ENCODE assay signal across 16 cellular contexts in the genomic region with DNA sequence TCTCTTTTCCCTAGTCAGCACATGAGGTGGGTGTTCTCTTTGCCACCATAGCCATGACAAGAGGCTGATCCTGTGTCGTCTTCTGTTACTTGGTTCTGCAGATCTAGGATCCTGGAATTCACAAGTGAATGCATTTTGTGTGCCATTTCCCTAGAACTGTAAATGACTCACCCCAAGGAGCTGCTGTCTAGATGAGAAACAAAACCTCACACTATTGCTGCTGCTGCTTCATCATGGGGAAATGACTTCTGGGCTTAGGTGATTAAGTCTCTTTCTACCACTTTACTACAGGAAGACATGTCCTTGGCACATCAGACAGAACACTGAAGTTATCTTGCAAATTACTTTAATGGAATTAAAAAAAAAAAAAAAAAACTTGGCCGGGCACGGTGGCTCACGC. TPM values are rescaled to one million over a fixed set of nuclear protein-coding genes. Genes with fewer than 3 reads are reported as not detected.
A peak's percentile ranks its signal among the peaks of the same experiment; 100 is the strongest.
DNase-seq lines count a peak whose midpoint lies in the region; ATAC-seq and TF ChIP-seq lines count a peak whose summit lies in the region.
"Had no signal": no experiment of that assay in that cellular context is flagged by ENCODE, and none has a peak within 500 bp of the region (broad histone marks: within the 10 kb centered on the region; RNA-seq: fewer than 3 reads in every experiment).

No MANE protein-coding gene starts in this region.

- H3K4me3 Mint-ChIP-seq in stimulated activated naive CD8-positive, alpha-beta T cell treated with anti-CD3 and anti-CD28 coated beads, Interleukin-15, amount 100 ng/mL, for 72 hours: no peak overlapping the region
- H3K4me3 Mint-ChIP-seq: activated B cell treated with CpG ODN at 0.5 μM for 24 hours had no signal

- H3K27ac Mint-ChIP-seq in stimulated activated naive CD8-positive, alpha-beta T cell treated with anti-CD3 and anti-CD28 coated beads, Interleukin-15, amount 100 ng/mL, for 72 hours: no peak overlapping the region
- H3K27ac Mint-ChIP-seq: activated B cell treated with CpG ODN at 0.5 μM for 24 hours had no signal

- no peak for DNase-seq in stimulated activated naive CD8-positive, alpha-beta T cell treated with anti-CD3 and anti-CD28 coated beads, Interleukin-15, Interleukin-2, amounts not matched to agents 100 U/mL and 50 U/mL, for 24 hours
- DNase-seq in stimulated activated naive CD8-positive, alpha-beta T cell treated with anti-CD3 and anti-CD28 coated beads, Interleukin-15, amount 100 ng/mL, for 72 hours: no peak
- DNase-seq in fibroblast of peridontal ligament (ENCODE audit: extremely low read depth) (peak; percentile 67), OCI-M1 (lab: John Stamatoyannopoulos, UW) (no peak), lower leg skin (ENCODE audit: low spot score in 2 of 2) (no peak), NCI-H128 (lab: John Stamatoyannopoulos, UW; ENCODE audit: unreplicated experiment) (no peak)
- DNase-seq: activated B cell treated with CpG ODN at 0.5 μM for 24 hours; activated effector memory CD4-positive, alpha-beta T cell treated with anti-CD3 and anti-CD28 coated beads, Interleukin-2, amount 50 U/mL, for 16 hours; cerebellar nuclear complex; gastrocnemius medialis; NCI-H1092 treated with DMSO at 0.1 percent for 48 hours; NCI-H526; nucleus accumbens; stimulated activated CD4-positive, alpha-beta T cell treated with anti-CD3 and anti-CD28 coated beads, Interleukin-15, amount 100 ng/mL, for 24 hours had no signal

- peaks cover 0 to 6% of the 10 kb centered on the region in 2 donors for H3K9me3 Mint-ChIP-seq in stimulated activated naive CD8-positive, alpha-beta T cell treated with anti-CD3 and anti-CD28 coated beads, Interleukin-15, amount 100 ng/mL, for 72 hours
- H3K9me3 Mint-ChIP-seq: activated B cell treated with CpG ODN at 0.5 μM for 24 hours had no signal

- intact Hi-C loops in lower leg skin (cut with DNase I; ENCODE audit: low total_unique reads): no loop called here

- no peak for TF ChIP-seq CTCF in lower leg skin (IDR thresholded peaks at IDR 0.05)

- TF ChIP-seq POLR2A in lower leg skin (IDR thresholded peaks at IDR 0.05): no peak

- H3K4me1 Mint-ChIP-seq in stimulated activated naive CD8-positive, alpha-beta T cell treated with anti-CD3 and anti-CD28 coated beads, Interleukin-15, amount 100 ng/mL, for 72 hours: peaks cover 19% of the 10 kb centered on the region
- H3K4me1 Mint-ChIP-seq: activated B cell treated with CpG ODN at 0.5 μM for 24 hours had no signal

- peak; percentile 78 for ATAC-seq in stimulated activated naive CD8-positive, alpha-beta T cell treated with anti-CD3 and anti-CD28 coated beads, Interleukin-15, Interleukin-2, amounts not matched to agents 100 U/mL and 50 U/mL, for 24 hours
- no peak for ATAC-seq in stimulated activated naive CD8-positive, alpha-beta T cell treated with anti-CD3 and anti-CD28 coated beads, Interleukin-15, amount 100 ng/mL, for 72 hours
- peak; percentile 79 for ATAC-seq in SK-N-SH treated with all-trans-retinoic acid at 6 μM for 48 hours
- ATAC-seq in GM19467 (IDR thresholded peaks at IDR 0.05; ENCODE audit: unreplicated experiment): no peak
- ATAC-seq: gastrocnemius medialis had no signal

- no peak overlapping the region for H3K4me3 ChIP-seq in lower leg skin (ENCODE audit: low read depth, poor library complexity, severe bottlenecking)
- H3K4me3 ChIP-seq: gastrocnemius medialis had no signal

- no peaks in the 10 kb centered on the region for H3K27me3 Mint-ChIP-seq in stimulated activated naive CD8-positive, alpha-beta T cell treated with anti-CD3 and anti-CD28 coated beads, Interleukin-15, amount 100 ng/mL, for 72 hours
- H3K27me3 Mint-ChIP-seq: activated B cell treated with CpG ODN at 0.5 μM for 24 hours had no signal

- WGBS in lower leg skin, 2 donors: 65 to 79% methylated on average over 4 of the region's 4 CpGs

TF ChIP-seq in SK-N-SH treated with all-trans-retinoic acid at 6 μM for 48 hours, 23 proteins besides CTCF, POLR2A, EP300 and RAD21:
- TF ChIP-seq, protein P1, sequence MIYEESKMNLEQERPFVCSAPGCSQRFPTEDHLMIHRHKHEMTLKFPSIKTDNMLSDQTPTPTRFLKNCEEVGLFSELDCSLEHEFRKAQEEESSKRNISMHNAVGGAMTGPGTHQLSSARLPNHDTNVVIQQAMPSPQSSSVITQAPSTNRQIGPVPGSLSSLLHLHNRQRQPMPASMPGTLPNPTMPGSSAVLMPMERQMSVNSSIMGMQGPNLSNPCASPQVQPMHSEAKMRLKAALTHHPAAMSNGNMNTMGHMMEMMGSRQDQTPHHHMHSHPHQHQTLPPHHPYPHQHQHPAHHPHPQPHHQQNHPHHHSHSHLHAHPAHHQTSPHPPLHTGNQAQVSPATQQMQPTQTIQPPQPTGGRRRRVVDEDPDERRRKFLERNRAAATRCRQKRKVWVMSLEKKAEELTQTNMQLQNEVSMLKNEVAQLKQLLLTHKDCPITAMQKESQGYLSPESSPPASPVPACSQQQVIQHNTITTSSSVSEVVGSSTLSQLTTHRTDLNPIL (CRISPR knock-in tag; IDR thresholded peaks at IDR 0.05; ENCODE audit: low read depth): no peak
- no peak for TF ChIP-seq TCF4 (CRISPR knock-in tag; IDR thresholded peaks at IDR 0.05; ENCODE audit: borderline replicate concordance)
- TF ChIP-seq PPARA (CRISPR knock-in tag; IDR thresholded peaks at IDR 0.05; ENCODE audit: borderline replicate concordance): no peak
- TF ChIP-seq ZFP3 (CRISPR knock-in tag; IDR thresholded peaks at IDR 0.05): no peak
- TF ChIP-seq ZNF8 (CRISPR knock-in tag; IDR thresholded peaks at IDR 0.05): no peak
- no peak for TF ChIP-seq ZFP30 (CRISPR knock-in tag; IDR thresholded peaks at IDR 0.05)
- no peak for TF ChIP-seq RARB (CRISPR knock-in tag; IDR thresholded peaks at IDR 0.05)
- TF ChIP-seq, protein P2, sequence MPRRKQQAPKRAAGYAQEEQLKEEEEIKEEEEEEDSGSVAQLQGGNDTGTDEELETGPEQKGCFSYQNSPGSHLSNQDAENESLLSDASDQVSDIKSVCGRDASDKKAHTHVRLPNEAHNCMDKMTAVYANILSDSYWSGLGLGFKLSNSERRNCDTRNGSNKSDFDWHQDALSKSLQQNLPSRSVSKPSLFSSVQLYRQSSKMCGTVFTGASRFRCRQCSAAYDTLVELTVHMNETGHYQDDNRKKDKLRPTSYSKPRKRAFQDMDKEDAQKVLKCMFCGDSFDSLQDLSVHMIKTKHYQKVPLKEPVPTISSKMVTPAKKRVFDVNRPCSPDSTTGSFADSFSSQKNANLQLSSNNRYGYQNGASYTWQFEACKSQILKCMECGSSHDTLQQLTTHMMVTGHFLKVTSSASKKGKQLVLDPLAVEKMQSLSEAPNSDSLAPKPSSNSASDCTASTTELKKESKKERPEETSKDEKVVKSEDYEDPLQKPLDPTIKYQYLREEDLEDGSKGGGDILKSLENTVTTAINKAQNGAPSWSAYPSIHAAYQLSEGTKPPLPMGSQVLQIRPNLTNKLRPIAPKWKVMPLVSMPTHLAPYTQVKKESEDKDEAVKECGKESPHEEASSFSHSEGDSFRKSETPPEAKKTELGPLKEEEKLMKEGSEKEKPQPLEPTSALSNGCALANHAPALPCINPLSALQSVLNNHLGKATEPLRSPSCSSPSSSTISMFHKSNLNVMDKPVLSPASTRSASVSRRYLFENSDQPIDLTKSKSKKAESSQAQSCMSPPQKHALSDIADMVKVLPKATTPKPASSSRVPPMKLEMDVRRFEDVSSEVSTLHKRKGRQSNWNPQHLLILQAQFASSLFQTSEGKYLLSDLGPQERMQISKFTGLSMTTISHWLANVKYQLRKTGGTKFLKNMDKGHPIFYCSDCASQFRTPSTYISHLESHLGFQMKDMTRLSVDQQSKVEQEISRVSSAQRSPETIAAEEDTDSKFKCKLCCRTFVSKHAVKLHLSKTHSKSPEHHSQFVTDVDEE (CRISPR knock-in tag; IDR thresholded peaks at IDR 0.05): no peak
- no peak for TF ChIP-seq BACH2 (CRISPR knock-in tag; IDR thresholded peaks at IDR 0.05; ENCODE audit: borderline replicate concordance)
- no peak for TF ChIP-seq ESRRG (CRISPR knock-in tag; IDR thresholded peaks at IDR 0.05)
- TF ChIP-seq TOX (CRISPR knock-in tag; IDR thresholded peaks at IDR 0.05; ENCODE audit: borderline replicate concordance): no peak

RNA-seq across cellular contexts. Expression of gene SLCO3A1, which starts 54.9 kb away (rescaled TPM):
- 10 to 100 TPM; 23.1 to 62.8 (median 35.1) TPM for total RNA-seq in lower leg skin

Comparison
In these comparisons a context has a peak if more than half of its experiments do, and no peak if none do; other contexts are left out.
1. ATAC-seq: peak in stimulated activated naive CD8-positive, alpha-beta T cell treated with anti-CD3 and anti-CD28 coated beads, Interleukin-15, Interleukin-2, amounts not matched to agents 100 U/mL and 50 U/mL, for 24 hours (single experiment) and SK-N-SH treated with all-trans-retinoic acid at 6 μM for 48 hours (single experiment); none in stimulated activated naive CD8-positive, alpha-beta T cell treated with anti-CD3 and anti-CD28 coated beads, Interleukin-15, amount 100 ng/mL, for 72 hours (single experiment) and GM19467 (single experiment).